1 cellular context compared by ENCODE assay signal in genomic region chr3:52831500-52832301, GRCh38.
A peak's percentile ranks its signal among the peaks of the same experiment; 100 is the strongest.
TF ChIP-seq lines count a peak whose summit lies in the region.

No MANE protein-coding gene starts in this region.

TF ChIP-seq in HepG2, 621 proteins besides CTCF, POLR2A, EP300 and RAD21 (continued from another document and continues in another):
- peak; percentile 39; the same call in 1 of the 2 replicates for TF ChIP-seq ZNF800 (CRISPR knock-in tag; IDR thresholded peaks at IDR 0.05)
- no peak for TF ChIP-seq ZNF276 (CRISPR knock-in tag; IDR thresholded peaks at IDR 0.05; ENCODE audit: low read depth)
- TF ChIP-seq ZNF354B (CRISPR knock-in tag; IDR thresholded peaks at IDR 0.05), result no peak
- TF ChIP-seq MBNL3 (CRISPR knock-in tag; conservative IDR thresholded peaks at IDR 0.05), result no peak
- TF ChIP-seq ZNF598 (CRISPR knock-in tag; IDR thresholded peaks at IDR 0.05; ENCODE audit: borderline replicate concordance), result 0 out of 2 replicates have a peak, but pooled peaks have one; percentile 26
- TF ChIP-seq ZNF414 (CRISPR knock-in tag; IDR thresholded peaks at IDR 0.05), result no peak
- TF ChIP-seq KDM3A (CRISPR knock-in tag; IDR thresholded peaks at IDR 0.05; ENCODE audit: low read depth), result no peak
- peak; percentile 47 for TF ChIP-seq PATZ1 (CRISPR knock-in tag; IDR thresholded peaks at IDR 0.05)
- TF ChIP-seq ZNF564 (CRISPR knock-in tag; IDR thresholded peaks at IDR 0.05), result no peak
- TF ChIP-seq HIC2 (CRISPR knock-in tag; IDR thresholded peaks at IDR 0.05; ENCODE audit: low read depth), result no peak
- no peak for TF ChIP-seq BHLHE40 (IDR thresholded peaks at IDR 0.05; ENCODE audit: low read length)
- no peak for TF ChIP-seq SETDB1 (CRISPR knock-in tag; IDR thresholded peaks at IDR 0.05; ENCODE audit: borderline replicate concordance)
- no peak for TF ChIP-seq ZFAT (CRISPR knock-in tag; conservative IDR thresholded peaks at IDR 0.05)
- no peak for TF ChIP-seq MYC (CRISPR knock-in tag; IDR thresholded peaks at IDR 0.05; ENCODE audit: borderline replicate concordance)
- no peak for TF ChIP-seq ZNF451 (CRISPR knock-in tag; IDR thresholded peaks at IDR 0.05)
- TF ChIP-seq ZNF383 (CRISPR knock-in tag; IDR thresholded peaks at IDR 0.05; ENCODE audit: borderline replicate concordance), result no peak
- no peak for TF ChIP-seq SPEN (CRISPR knock-in tag; IDR thresholded peaks at IDR 0.05; ENCODE audit: low read depth)
- TF ChIP-seq ZNF839 (CRISPR knock-in tag; IDR thresholded peaks at IDR 0.05; ENCODE audit: borderline replicate concordance), result no peak
- no peak for TF ChIP-seq SMARCC2 (IDR thresholded peaks at IDR 0.05)
- no peak for TF ChIP-seq SNAI1 (CRISPR knock-in tag; IDR thresholded peaks at IDR 0.05; ENCODE audit: borderline replicate concordance)
- TF ChIP-seq SOX13 (IDR thresholded peaks at IDR 0.05), result no peak
- peak in 1 of 2 experiments; percentile 16; a peak in 1 of 4 replicates for TF ChIP-seq SOX13 (CRISPR knock-in tag; conservative IDR thresholded peaks at IDR 0.05 in 1 of 2, IDR thresholded peaks at IDR 0.05 in 1 of 2)
- no peak for TF ChIP-seq ZNF17 (CRISPR knock-in tag; IDR thresholded peaks at IDR 0.05)
- TF ChIP-seq ZBTB21 (CRISPR knock-in tag; IDR thresholded peaks at IDR 0.05), result no peak
- TF ChIP-seq HNRNPUL1 (IDR thresholded peaks at IDR 0.05; ENCODE audit: low read depth, low read length), result no peak
- TF ChIP-seq ZNF263 (CRISPR knock-in tag; IDR thresholded peaks at IDR 0.05), result no peak; the same call in 1 of the 2 replicates
- TF ChIP-seq ZNF883 (CRISPR knock-in tag; IDR thresholded peaks at IDR 0.05; ENCODE audit: not compliant biosample characterization), result peak; percentile 64
- TF ChIP-seq ZNF280D (CRISPR knock-in tag; IDR thresholded peaks at IDR 0.05), result no peak
- no peak for TF ChIP-seq PCBP1 (IDR thresholded peaks at IDR 0.05; ENCODE audit: borderline replicate concordance, low read depth, low read length)
- no peak for TF ChIP-seq U2AF2 (IDR thresholded peaks at IDR 0.05; ENCODE audit: low read depth, low read length)
- no peak; the same call in 1 of the 2 replicates for TF ChIP-seq NRL (CRISPR knock-in tag; IDR thresholded peaks at IDR 0.05; ENCODE audit: borderline replicate concordance)
- TF ChIP-seq FOSL2 (CRISPR knock-in tag; IDR thresholded peaks at IDR 0.05), result peak; percentile 95
- TF ChIP-seq ARNTL (CRISPR knock-in tag; IDR thresholded peaks at IDR 0.05), result no peak
- no peak for TF ChIP-seq FOXC1 (CRISPR knock-in tag; IDR thresholded peaks at IDR 0.05; ENCODE audit: borderline replicate concordance)
- TF ChIP-seq HDAC6 (IDR thresholded peaks at IDR 0.05; ENCODE audit: low read depth, low read length), result no peak
- no peak for TF ChIP-seq ZNF264 (CRISPR knock-in tag; IDR thresholded peaks at IDR 0.05)
- no peak for TF ChIP-seq ZBTB20 (CRISPR knock-in tag; IDR thresholded peaks at IDR 0.05; ENCODE audit: borderline replicate concordance, low read depth)
- no peak for TF ChIP-seq MED13 (CRISPR knock-in tag; IDR thresholded peaks at IDR 0.05)
- TF ChIP-seq ZMAT3 (CRISPR knock-in tag; conservative IDR thresholded peaks at IDR 0.05), result no peak
- TF ChIP-seq CC2D1A (CRISPR knock-in tag; IDR thresholded peaks at IDR 0.05), result no peak
- TF ChIP-seq ZBTB26 (CRISPR knock-in tag; IDR thresholded peaks at IDR 0.05; ENCODE audit: borderline replicate concordance), result no peak
- no peak for TF ChIP-seq SMC3 (IDR thresholded peaks at IDR 0.05; ENCODE audit: low read length)
- no peak for TF ChIP-seq AKAP8 (CRISPR knock-in tag; IDR thresholded peaks at IDR 0.05)
- no peak for TF ChIP-seq ZNF34 (CRISPR knock-in tag; IDR thresholded peaks at IDR 0.05; ENCODE audit: borderline replicate concordance)
- peak; percentile 51 for TF ChIP-seq ATF3 (CRISPR knock-in tag; IDR thresholded peaks at IDR 0.05)
- TF ChIP-seq ATF7 (IDR thresholded peaks at IDR 0.05), result no peak
- TF ChIP-seq ATF7 (CRISPR knock-in tag; IDR thresholded peaks at IDR 0.05), result no peak
- TF ChIP-seq FOXJ3 (CRISPR knock-in tag; IDR thresholded peaks at IDR 0.05; ENCODE audit: borderline replicate concordance), result no peak
- TF ChIP-seq GATAD2A (CRISPR knock-in tag; IDR thresholded peaks at IDR 0.05), result peak; percentile 48
- TF ChIP-seq HHEX (CRISPR knock-in tag; IDR thresholded peaks at IDR 0.05), result no peak
- TF ChIP-seq CBFB (CRISPR knock-in tag; IDR thresholded peaks at IDR 0.05), result no peak
- TF ChIP-seq KAT2B (IDR thresholded peaks at IDR 0.05; ENCODE audit: borderline replicate concordance, low read depth, low read length), result no peak
- TF ChIP-seq CREM (IDR thresholded peaks at IDR 0.05), result no peak
- TF ChIP-seq CREM (CRISPR knock-in tag; IDR thresholded peaks at IDR 0.05), result no peak
- TF ChIP-seq JUND (CRISPR knock-in tag; IDR thresholded peaks at IDR 0.05), result peak; percentile 56; the same call in 1 of the 2 replicates
- peak; percentile 47; the same call in 1 of the 2 replicates for TF ChIP-seq ZSCAN25 (CRISPR knock-in tag; IDR thresholded peaks at IDR 0.05)
- TF ChIP-seq SP1 (IDR thresholded peaks at IDR 0.05), result no peak
- TF ChIP-seq SP1 (CRISPR knock-in tag; IDR thresholded peaks at IDR 0.05), result no peak
- no peak for TF ChIP-seq RFXANK (CRISPR knock-in tag; IDR thresholded peaks at IDR 0.05)
- TF ChIP-seq ZNF468 (CRISPR knock-in tag; IDR thresholded peaks at IDR 0.05), result no peak
- no peak for TF ChIP-seq NFIB (CRISPR knock-in tag; IDR thresholded peaks at IDR 0.05; ENCODE audit: borderline replicate concordance)
- no peak for TF ChIP-seq KAT7 (CRISPR knock-in tag; IDR thresholded peaks at IDR 0.05; ENCODE audit: borderline replicate concordance)
- TF ChIP-seq ZNF629 (CRISPR knock-in tag; conservative IDR thresholded peaks at IDR 0.05), result peak; percentile 46; the same call in 1 of the 2 replicates
- TF ChIP-seq MAFF (IDR thresholded peaks at IDR 0.05; ENCODE audit: low read depth, low read length), result no peak
- no peak for TF ChIP-seq DBP (CRISPR knock-in tag; IDR thresholded peaks at IDR 0.05; ENCODE audit: not compliant biosample characterization)
- TF ChIP-seq ZNF615 (CRISPR knock-in tag; IDR thresholded peaks at IDR 0.05; ENCODE audit: borderline replicate concordance), result no peak
- TF ChIP-seq FOXK1 (CRISPR knock-in tag; IDR thresholded peaks at IDR 0.05; ENCODE audit: borderline replicate concordance, low read depth), result no peak
